ENCODE assay signal across 15 cellular contexts in the genomic region with DNA sequence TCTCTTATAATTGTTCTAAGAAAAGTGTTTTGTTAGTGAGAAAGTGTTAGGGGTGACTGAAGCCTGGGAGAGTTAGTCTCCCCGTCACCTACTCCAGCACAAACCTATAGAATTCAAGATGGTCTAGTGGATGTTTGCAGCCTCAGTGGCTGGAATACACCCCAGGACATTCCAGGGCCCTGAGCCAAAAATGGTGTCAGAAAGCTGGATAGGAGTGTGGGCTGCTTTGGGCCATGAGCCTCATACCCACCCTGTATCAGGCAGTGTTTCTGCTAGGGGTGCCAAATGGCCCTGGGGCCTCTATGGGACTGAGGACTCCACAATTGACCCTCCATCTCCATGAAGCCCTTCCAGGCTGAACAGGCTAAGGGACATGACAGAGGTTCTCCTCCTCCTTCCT. TPM values are rescaled to one million over a fixed set of nuclear protein-coding genes. Genes with fewer than 3 reads are reported as not detected.
A peak's percentile ranks its signal among the peaks of the same experiment; 100 is the strongest.
DNase-seq lines count a peak whose midpoint lies in the region; ATAC-seq, FAIRE-seq and TF ChIP-seq lines count a peak whose summit lies in the region.
"Had no signal": no experiment of that assay in that cellular context is flagged by ENCODE, and none has a peak within 500 bp of the region (broad histone marks: within the 10 kb centered on the region; RNA-seq: fewer than 3 reads in every experiment).

No MANE protein-coding gene starts in this region.

- H3K79me1 ChIP-seq in H1 (ENCODE audit: low read depth, low read length): no peaks in the 10 kb centered on the region

- DNase-seq in NCI-H446 treated with DMSO at 0.1 percent for 48 hours (lab: John Stamatoyannopoulos, UW) (peak; percentile 21), H1 (ENCODE audit: low read depth in 1 of 2, low spot score in 2 of 2) (no peak), left ventricle myocardium inferior (peak; percentile 44), gastrocnemius medialis (no peak)
- DNase-seq in activated CD8-positive, alpha-beta memory T cell treated with anti-CD3 and anti-CD28 coated beads, Interleukin-2, amount 50 U/mL, for 48 hours: no peak
- DNase-seq: NCI-H748 treated with DMSO at 0.1 percent for 48 hours had no signal

- no peak overlapping the region for H2BK15ac ChIP-seq in H1 (ENCODE audit: low read length)

- 71% methylated on average over 1 of the region's 1 CpG; no CpG with 5 or more reads in 1 of the 2 experiments for WGBS in H1 (ENCODE audit: extremely low coverage in 1 of 2, insufficient coverage in 1 of 2, insufficient read length in 1 of 2, insufficient replicate concordance in 2 of 2, low coverage in 1 of 2, low lambda C conversion rate in 2 of 2, missing lambda C conversion rate in 1 of 2), 2 experiments

- no peak for TF ChIP-seq POLR2A in H1 (IDR thresholded peaks at IDR 0.05; ENCODE audit: control extremely low read depth in 1 of 2, low read depth in 2 of 2, low read length in 2 of 2)
- no peak for TF ChIP-seq POLR2A in gastrocnemius medialis (IDR thresholded peaks at IDR 0.05)

- H3K23ac ChIP-seq in H1 (ENCODE audit: insufficient read length): no peak overlapping the region

- no peak overlapping the region for H3K56ac ChIP-seq in H1 (replicated peaks; ENCODE audit: insufficient read length, low read depth, low read length)

- peaks cover 0 to 5% of the 10 kb centered on the region in 2 experiments for H4K20me1 ChIP-seq in H1 (replicated peaks in 1 of 2; ENCODE audit: control insufficient read depth in 1 of 2, insufficient read depth in 2 of 2, low read length in 2 of 2)

- H4K91ac ChIP-seq in H1 (replicated peaks; ENCODE audit: insufficient read length, low read length): no peak overlapping the region

- no peak overlapping the region for H3K18ac ChIP-seq in H1 (ENCODE audit: extremely low read depth, low read length)

- no peak overlapping the region for H3K4me3 ChIP-seq in H1 (ENCODE audit: extremely low read depth in 1 of 4, insufficient read depth in 2 of 4, low read depth in 3 of 4, low read length in 4 of 4)
- H3K4me3 ChIP-seq in left ventricle myocardium inferior: no peak overlapping the region
- no peak overlapping the region for H3K4me3 ChIP-seq in gastrocnemius medialis
- H3K4me3 ChIP-seq: HAP-1 had no signal

- ATAC-seq in gastrocnemius medialis (no peak), HG03442 (IDR thresholded peaks at IDR 0.05; ENCODE audit: unreplicated experiment) (no peak), GM21447 (IDR thresholded peaks at IDR 0.05; ENCODE audit: unreplicated experiment) (no peak)

- H3K79me2 ChIP-seq in H1 (ENCODE audit: control insufficient read depth in 1 of 2, insufficient read depth in 2 of 2, low read length in 2 of 2): no peaks in the 10 kb centered on the region

- no peak overlapping the region for H2AFZ ChIP-seq in H1 (ENCODE audit: low read length)

- POLR2A ChIA-PET in H1 (lab: Charles Lee; ENCODE audit: partially characterized antibody): interaction anchor here (1.2 to 2.3 kb wide), 5 partner anchors 12 to 76 kb away, joined by 3 to 6 read pairs (median 5); no protein-coding TSS in a partner anchor

- H3K36me3 ChIP-seq in H1 (ENCODE audit: control insufficient read depth in 2 of 4, insufficient read depth in 4 of 4, low read length in 3 of 4): no peaks in the 10 kb centered on the region
- H3K36me3 ChIP-seq in left ventricle myocardium inferior: peaks cover 64% of the 10 kb centered on the region
- H3K36me3 ChIP-seq in gastrocnemius medialis: peaks cover 0 to 66% of the 10 kb centered on the region in 2 donors
- H3K36me3 ChIP-seq: BE2C had no signal

- no peak overlapping the region for H3K4ac ChIP-seq in H1 (replicated peaks; ENCODE audit: insufficient read length, low read depth, low read length)

- no peak overlapping the region for H3K9ac ChIP-seq in H1 (replicated peaks in 1 of 4; ENCODE audit: extremely low read depth in 1 of 4, low read depth in 3 of 4, low read length in 3 of 4)

- no peaks in the 10 kb centered on the region for H3K4me1 ChIP-seq in H1 (replicated peaks in 1 of 4; ENCODE audit: control insufficient read depth in 3 of 4, insufficient read depth in 4 of 4, low read length in 3 of 4)
- peaks cover 25% of the 10 kb centered on the region for H3K4me1 ChIP-seq in left ventricle myocardium inferior
- H3K4me1 ChIP-seq in gastrocnemius medialis: peaks cover 0 to 9% of the 10 kb centered on the region in 2 donors
- H3K4me1 ChIP-seq: BE2C, HAP-1 had no signal

- no peak overlapping the region for H2BK20ac ChIP-seq in H1 (ENCODE audit: low read length)

- FAIRE-seq in H1 (lab: Jason Lieb, UNC): no peak

- TF ChIP-seq CTCF in H1 (IDR thresholded peaks at IDR 0.05; ENCODE audit: control extremely low read depth in 1 of 3, insufficient read depth in 1 of 3, low read depth in 1 of 3, low read length in 3 of 3) (no peak), left ventricle myocardium inferior (IDR thresholded peaks at IDR 0.05; ENCODE audit: borderline replicate concordance) (no peak), gastrocnemius medialis (IDR thresholded peaks at IDR 0.05 in 4 of 5, conservative IDR thresholded peaks at IDR 0.05 in 1 of 5) (no peak)

- no peak overlapping the region for H2BK12ac ChIP-seq in H1 (ENCODE audit: low read depth, low read length)

- H3K14ac ChIP-seq in H1 (ENCODE audit: insufficient read length): no peak overlapping the region

- H2BK120ac ChIP-seq in H1 (replicated peaks; ENCODE audit: low read depth, low read length): no peak overlapping the region

- no peak overlapping the region for H3K4me2 ChIP-seq in H1 (ENCODE audit: insufficient read depth in 1 of 2, low read depth in 2 of 2, low read length in 2 of 2)

- no peak overlapping the region for H2BK5ac ChIP-seq in H1 (ENCODE audit: low read depth, low read length)

- H3K23me2 ChIP-seq in H1 (ENCODE audit: low read depth, low read length): no peaks in the 10 kb centered on the region

- no peak overlapping the region for H3K27ac ChIP-seq in H1 (ENCODE audit: low read depth, low read length)
- H3K27ac ChIP-seq in left ventricle myocardium inferior (replicated peaks): peak overlapping the region; percentile 20
- H3K27ac ChIP-seq in gastrocnemius medialis: no peak overlapping the region

- TF ChIP-seq RAD21 in H1 (IDR thresholded peaks at IDR 0.05 in 1 of 2, conservative IDR thresholded peaks at IDR 0.05 in 1 of 2; ENCODE audit: low read depth in 2 of 2, low read length in 2 of 2): no peak

- H2AK5ac ChIP-seq in H1 (ENCODE audit: low read depth, low read length): no peak overlapping the region

- H4K8ac ChIP-seq in H1 (ENCODE audit: extremely low read depth, insufficient read depth, low read length): peak overlapping the region; percentile 39; the same call in 1 of the 2 replicates

- TF ChIP-seq EP300 in H1 (IDR thresholded peaks at IDR 0.05; ENCODE audit: borderline replicate concordance in 1 of 2, low read depth in 2 of 2, low read length in 2 of 2): no peak

- no peaks in the 10 kb centered on the region for H3K9me3 ChIP-seq in H1 (ENCODE audit: insufficient read depth in 2 of 2, low read depth in 1 of 2, low read length in 1 of 2)
- no peaks in the 10 kb centered on the region for H3K9me3 ChIP-seq in left ventricle myocardium inferior (replicated peaks)
- no peaks in the 10 kb centered on the region for H3K9me3 ChIP-seq in gastrocnemius medialis
- H3K9me3 ChIP-seq: BE2C, HAP-1 had no signal

- CTCF ChIA-PET in H1 (lab: Charles Lee; ENCODE audit: partially characterized antibody): interaction anchor here (0.6 to 15.0 kb wide), 30 partner anchors 10 to 341 kb away, joined by 3 to 310 read pairs (median 6); partner anchors contain the start of genes NEUROD2 and PPP1R1B

- H4K5ac ChIP-seq in H1 (ENCODE audit: insufficient read length, low read depth, low read length): no peak overlapping the region

- in situ Hi-C loops in gastrocnemius medialis (cut with MboI; ENCODE audit: low sequenced_read_pairs in 4 of 4): no loop called here

- H3K27me3 ChIP-seq in H1 (replicated peaks in 1 of 4; ENCODE audit: control insufficient read depth in 3 of 4, extremely low read depth in 1 of 4, insufficient read depth in 3 of 4, low read length in 3 of 4): no peaks in the 10 kb centered on the region
- H3K27me3 ChIP-seq in left ventricle myocardium inferior (ENCODE audit: low read depth): no peaks in the 10 kb centered on the region
- H3K27me3 ChIP-seq in gastrocnemius medialis: no peaks in the 10 kb centered on the region
- H3K27me3 ChIP-seq: BE2C had no signal

- intact Hi-C loops in left ventricle myocardium inferior (cut with micrococcal nuclease): loop anchor here (5.0 kb wide), 1 partner anchor 74 kb away; no protein-coding TSS in a partner anchor
- intact Hi-C loops in gastrocnemius medialis (cut with DNase I; ENCODE audit: low total_unique reads): loop anchor here (1.0 to 10.0 kb wide), 2 partner anchors 75 to 206 kb away; no protein-coding TSS in a partner anchor

TF ChIP-seq in H1, 55 proteins besides CTCF, POLR2A, EP300 and RAD21 (continues in another document):
- TF ChIP-seq NANOG (IDR thresholded peaks at IDR 0.05; ENCODE audit: insufficient read depth, low read depth, low read length, poor library complexity, severe bottlenecking) (no peak), CHD2 (IDR thresholded peaks at IDR 0.05; ENCODE audit: low read length) (no peak)

RNA-seq across cellular contexts. Expression of gene NEUROD2, which starts 59.2 kb away (rescaled TPM):
- total RNA-seq in H1 (2021; fragmentation: NEBNext Ultra II Directional; extraction: Animal tissue kit (Norgen Biotek cat#: 25700)): not detected in 2 replicates
- polyA plus RNA-seq in H1 (2011; rRNA removed): not detected in 2 replicates
- polyA plus RNA-seq in H1 (2011; cell fraction: cytosol; rRNA removed): not detected
- not detected for polyA plus RNA-seq in H1 (2011; cell fraction: nucleus; rRNA removed)
- polyA plus RNA-seq in H1 (2012, experiment 1 of 2): not detected in 4 replicates
- 0.12 TPM for polyA plus RNA-seq in H1 (2012, experiment 2 of 2)
- polyA plus RNA-seq in H1 (2013, experiment 1 of 2): 0.02 TPM
- polyA plus RNA-seq in H1 (2013, experiment 2 of 2): 0.02 TPM
- not detected in 2 replicates for polyA minus RNA-seq in H1 (2011; rRNA and poly(A)+ RNA removed)
- polyA minus RNA-seq in H1 (2011; cell fraction: cytosol; rRNA and poly(A)+ RNA removed): not detected
- not detected for polyA minus RNA-seq in H1 (2011; cell fraction: nucleus; rRNA and poly(A)+ RNA removed)
- not detected for total RNA-seq in left ventricle myocardium inferior
- not detected for total RNA-seq in gastrocnemius medialis
- total RNA-seq: CD8-positive, alpha-beta memory T cell; Daoy; HT1080; PC-3 had no signal
- polyA plus RNA-seq: AG04450; CD8-positive, alpha-beta memory T cell had no signal

Comparison
In these comparisons a context has a peak if more than half of its experiments do, and no peak if none do; other contexts are left out.
1. DNase-seq: peak in NCI-H446 treated with DMSO at 0.1 percent for 48 hours (single experiment) and left ventricle myocardium inferior (single experiment); none in H1 (0 of 2), gastrocnemius medialis (0 of 2) and activated CD8-positive, alpha-beta memory T cell treated with anti-CD3 and anti-CD28 coated beads, Interleukin-2, amount 50 U/mL, for 48 hours (single experiment).